In genomic region chr3:97559398-97559797, GRCh38 we compare ENCODE assay signal across 35 cellular contexts.
"Had no signal": no experiment of that assay in that cellular context is flagged by ENCODE, and none has a peak within 500 bp of the region (broad histone marks: within the 10 kb centered on the region; RNA-seq: fewer than 3 reads in every experiment).

No MANE protein-coding gene starts in this region.

- H3K4me3 Mint-ChIP-seq: activated CD4-positive, alpha-beta memory T cell treated with anti-CD3 and anti-CD28 coated beads, Interleukin-2, amount 10 ng/mL, durations not matched to agents 7 days and 5 days; activated naive CD4-positive, alpha-beta T cell treated with anti-CD3 and anti-CD28 coated beads for 36 hours; IgD-negative memory B cell had no signal

- H3K27me3 ChIP-seq: adrenal gland, body of pancreas, breast epithelium, MG63 had no signal

- H3K4me1 ChIP-seq: adrenal gland, body of pancreas, breast epithelium had no signal

- H3K27ac ChIP-seq: adrenal gland, body of pancreas, breast epithelium, PC-9, RWPE1, WERI-Rb-1 had no signal

- H3K27ac Mint-ChIP-seq: activated CD4-positive, alpha-beta memory T cell treated with anti-CD3 and anti-CD28 coated beads, Interleukin-2, amount 10 ng/mL, durations not matched to agents 7 days and 5 days; activated naive CD4-positive, alpha-beta T cell treated with anti-CD3 and anti-CD28 coated beads for 36 hours; activated naive CD4-positive, alpha-beta T cell treated with anti-CD3 and anti-CD28 coated beads, Interleukin-2, amount 50 U/mL, for 72 hours; activated T-helper 2 cell treated with anti-CD3 and anti-CD28 coated beads, Interferon-gamma antibody, Interleukin-2, Interleukin-4, amounts not matched to agents 10 μg/mL and 5 μg/mL and 100 μg/mL, durations not matched to agents 14 hours and 24 hours and 36 hours; IgD-negative memory B cell had no signal

- H3K36me3 Mint-ChIP-seq: activated naive CD4-positive, alpha-beta T cell treated with anti-CD3 and anti-CD28 coated beads, Interleukin-2, amount 50 U/mL, for 72 hours; IgD-negative memory B cell had no signal

- H3K9me3 Mint-ChIP-seq: activated T-helper 2 cell treated with anti-CD3 and anti-CD28 coated beads, Interferon-gamma antibody, Interleukin-2, Interleukin-4, amounts not matched to agents 10 μg/mL and 5 μg/mL and 100 μg/mL, durations not matched to agents 14 hours and 24 hours and 36 hours had no signal

- H3K4me3 ChIP-seq: adrenal gland, body of pancreas, breast epithelium, MG63, PC-9 had no signal

- H3K36me3 ChIP-seq: adrenal gland, breast epithelium, MG63, WERI-Rb-1 had no signal

- H3K27me3 Mint-ChIP-seq: activated CD4-positive, alpha-beta memory T cell treated with anti-CD3 and anti-CD28 coated beads, Interleukin-2, amount 10 ng/mL, durations not matched to agents 7 days and 5 days; IgD-negative memory B cell had no signal

- H3K9me3 ChIP-seq: adrenal gland, body of pancreas, MG63 had no signal

- H3K4me1 Mint-ChIP-seq: activated CD4-positive, alpha-beta memory T cell treated with anti-CD3 and anti-CD28 coated beads, Interleukin-2, amount 10 ng/mL, durations not matched to agents 7 days and 5 days; IgD-negative memory B cell had no signal

- ATAC-seq: activated naive CD4-positive, alpha-beta T cell treated with anti-CD3 and anti-CD28 coated beads, Interleukin-2, amount 50 U/mL, for 72 hours; body of pancreas; Right ventricle myocardium inferior; SK-N-SH treated with all-trans-retinoic acid at 6 μM for 48 hours had no signal

- FAIRE-seq: astrocyte, RCC 7860 had no signal

- DNase-seq: activated CD4-positive, alpha-beta memory T cell treated with anti-CD3 and anti-CD28 coated beads, Interleukin-2, amount 10 ng/mL, durations not matched to agents 7 days and 5 days; activated CD4-positive, alpha-beta T cell treated with anti-CD3 and anti-CD28 coated beads for 1 hour; activated CD4-positive, alpha-beta T cell treated with anti-CD3 and anti-CD28 coated beads for 48 hours; activated CD4-positive, CD25-positive, alpha-beta regulatory T cell; activated gamma-delta T cell; activated naive CD4-positive, alpha-beta T cell treated with anti-CD3 and anti-CD28 coated beads for 36 hours; activated T-cell treated with anti-CD3 and anti-CD28 coated beads, Interleukin-2, amount 50 U/mL, for 1 hour; adrenal gland; body of pancreas; caudate nucleus; cerebellar nuclear complex; Karpas-422; KBM-7; MG63; NCI-H1105; NCI-H1417 treated with DMSO at 0.1 percent for 48 hours; NCI-H187 treated with DMSO at 0.1 percent for 48 hours; NCI-H2081; NCI-H345; NCI-H524 treated with DMSO at 0.1 percent for 48 hours; NCI-H748 treated with DMSO at 0.1 percent for 48 hours; NK-92 treated with Interleukin-12 subunit alpha and Interleukin-12 subunit beta, amount 100 ng/mL, for 24 hours; PC-9; SIG-M5; T1000; WERI-Rb-1 had no signal
